ENCODE assay signal across 18 cellular contexts in the genomic region with DNA sequence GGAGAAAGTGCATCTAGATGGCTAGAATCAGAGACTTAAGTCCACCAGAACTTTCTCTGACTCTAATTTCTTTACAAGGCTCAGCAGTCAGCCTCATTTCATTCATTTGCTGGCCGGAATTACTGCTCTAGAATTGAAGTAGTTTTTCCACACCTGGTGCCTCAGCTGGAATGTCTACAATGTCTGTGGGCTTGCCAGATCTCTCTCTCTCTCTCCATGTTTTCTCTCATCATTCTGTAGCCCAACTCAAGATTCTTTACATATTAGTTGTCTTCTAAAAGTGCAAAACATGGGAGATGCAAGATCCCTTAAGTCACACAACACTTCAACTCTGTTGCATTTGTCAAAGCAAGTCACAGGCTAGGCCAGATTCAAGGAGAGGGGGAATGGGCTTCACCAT.
DNase-seq lines count a peak whose midpoint lies in the region; ATAC-seq and TF ChIP-seq lines count a peak whose summit lies in the region.
"Had no signal": no experiment of that assay in that cellular context is flagged by ENCODE, and none has a peak within 500 bp of the region (broad histone marks: within the 10 kb centered on the region; RNA-seq: fewer than 3 reads in every experiment).

No MANE protein-coding gene starts in this region.

- no peak overlapping the region for H3K18ac ChIP-seq in IMR-90 (ENCODE audit: low read depth, low read length)
- no peak overlapping the region for H3K18ac ChIP-seq in trophoblast cell (ENCODE audit: low read length)

- no peak overlapping the region for H4K12ac ChIP-seq in trophoblast cell (ENCODE audit: low read depth, low read length)

- in situ Hi-C loops in IMR-90 (cut with MboI; ENCODE audit: low sequenced_read_pairs): no loop called here

- ATAC-seq in IMR-90 (ENCODE audit: low read depth): no peak
- ATAC-seq in HG03521 (IDR thresholded peaks at IDR 0.05; ENCODE audit: unreplicated experiment): no peak
- ATAC-seq: A549; CD8-positive, alpha-beta T cell had no signal

- H4K8ac ChIP-seq in IMR-90 (ENCODE audit: low read depth in 2 of 2, low read length in 2 of 2) (no peak overlapping the region), trophoblast cell (ENCODE audit: low read depth, low read length) (no peak overlapping the region)

- TF ChIP-seq CTCF in IMR-90 (conservative IDR thresholded peaks at IDR 0.05; ENCODE audit: low read depth, low read length) (no peak), esophagus muscularis mucosa (IDR thresholded peaks at IDR 0.05) (no peak), smooth muscle cell (IDR thresholded peaks at IDR 0.05; ENCODE audit: borderline replicate concordance, insufficient read depth, poor library complexity, severe bottlenecking) (no peak)

- no CpG with 5 or more reads among the region's 1 CpG for WGBS in IMR-90 (ENCODE audit: extremely low coverage in 2 of 2, insufficient read length in 1 of 2), 2 experiments
- 73% methylated on average over 1 of the region's 1 CpG for WGBS in esophagus muscularis mucosa
- WGBS in trophoblast cell (ENCODE audit: extremely low coverage, insufficient coverage, insufficient read length): no CpG with 5 or more reads among the region's 1 CpG
- WGBS in smooth muscle cell (ENCODE audit: low lambda C conversion rate): 79% methylated on average over 1 of the region's 1 CpG

- 0 out of 2 replicates have a peak overlapping the region, but pooled peaks have one; percentile 18 for H2BK120ac ChIP-seq in IMR-90 (ENCODE audit: low read depth, low read length)
- no peak overlapping the region for H2BK120ac ChIP-seq in trophoblast cell (ENCODE audit: insufficient read depth, low read length, poor library complexity)

- TF ChIP-seq RAD21 in IMR-90 (IDR thresholded peaks at IDR 0.05; ENCODE audit: low read length): no peak

- CTCF ChIA-PET in IMR-90 (lab: Yijun Ruan, JAX): no interaction called here

- H3K14ac ChIP-seq in IMR-90 (replicated peaks; ENCODE audit: low read depth, low read length) (0 out of 2 replicates have a peak overlapping the region, but pooled peaks have one; percentile 58), trophoblast cell (ENCODE audit: low read length) (no peak overlapping the region)

- H2BK12ac ChIP-seq in trophoblast cell (ENCODE audit: low read length): no peak overlapping the region

- 0 out of 3 replicates have a peak overlapping the region, but pooled peaks have one; percentile 68 for H2BK15ac ChIP-seq in IMR-90 (ENCODE audit: low read depth, low read length)

- BruUV-seq in IMR-90 (replicated peaks; lab: Mats Ljungman, UMichigan): no TSS peak

- dilution Hi-C loops in IMR-90 (cut with HindIII; ENCODE audit: low sequenced_read_pairs, unreplicated experiment): no loop called here

- H3K27me3 ChIP-seq in IMR-90 (ENCODE audit: control insufficient read depth, insufficient read depth, low read length): no peaks in the 10 kb centered on the region
- peaks cover 0 to 4% (median 0%) of the 10 kb centered on the region in 4 donors for H3K27me3 ChIP-seq in esophagus muscularis mucosa
- no peaks in the 10 kb centered on the region for H3K27me3 ChIP-seq in trophoblast cell (ENCODE audit: insufficient read depth, low read length)
- H3K27me3 ChIP-seq in smooth muscle cell (ENCODE audit: low read depth): no peaks in the 10 kb centered on the region
- H3K27me3 ChIP-seq: BLaER1 treated with 17β-estradiol and CSF1 and Interleukin-3, amounts not matched to agents 10 nM and 100 nM had no signal

- H3K27ac ChIP-seq in IMR-90 (ENCODE audit: insufficient read depth, low read length): no peak overlapping the region
- H3K27ac ChIP-seq in esophagus muscularis mucosa (replicated peaks in 1 of 4): no peak overlapping the region
- no peak overlapping the region for H3K27ac ChIP-seq in trophoblast cell (ENCODE audit: low read depth, low read length)
- no peak overlapping the region for H3K27ac ChIP-seq in smooth muscle cell (ENCODE audit: low read depth)
- H3K27ac ChIP-seq: 22Rv1; A549; BLaER1 treated with 17β-estradiol and CSF1 and Interleukin-3, amounts not matched to agents 10 nM and 100 nM; C4-2B had no signal

- no peak overlapping the region for H2AFZ ChIP-seq in IMR-90 (replicated peaks; ENCODE audit: low read length, poor library complexity)
- no peak overlapping the region for H2AFZ ChIP-seq in trophoblast cell (ENCODE audit: insufficient read depth, low read length, poor library complexity)
- H2AFZ ChIP-seq in smooth muscle cell (ENCODE audit: low read depth): no peak overlapping the region

- POLR2A ChIA-PET in IMR-90 (lab: Charles Lee; ENCODE audit: unreplicated experiment): no interaction called here

- H3K4me1 ChIP-seq in IMR-90 (ENCODE audit: control insufficient read depth, insufficient read depth, low read length) (peaks cover 8% of the 10 kb centered on the region), esophagus muscularis mucosa (no peaks in the 10 kb centered on the region), trophoblast cell (ENCODE audit: control insufficient read depth in 1 of 2, insufficient read depth in 2 of 2, low read length in 2 of 2) (peaks cover 0 to 5% of the 10 kb centered on the region in 2 experiments), smooth muscle cell (ENCODE audit: low read depth) (no peaks in the 10 kb centered on the region)

- H3K79me2 ChIP-seq in trophoblast cell (ENCODE audit: control insufficient read depth, insufficient read depth, low read length, poor library complexity) (no peaks in the 10 kb centered on the region), smooth muscle cell (ENCODE audit: low read depth) (no peaks in the 10 kb centered on the region)

- H3K36me3 ChIP-seq in IMR-90 (ENCODE audit: control insufficient read depth, insufficient read depth, low read length) (no peaks in the 10 kb centered on the region), esophagus muscularis mucosa (no peaks in the 10 kb centered on the region), trophoblast cell (ENCODE audit: control insufficient read depth in 1 of 2, insufficient read depth in 2 of 2, low read length in 2 of 2) (no peaks in the 10 kb centered on the region), smooth muscle cell (ENCODE audit: low read depth) (no peaks in the 10 kb centered on the region)
- H3K36me3 ChIP-seq: BLaER1 treated with 17β-estradiol and CSF1 and Interleukin-3, amounts not matched to agents 10 nM and 100 nM had no signal

- peaks cover 12% of the 10 kb centered on the region for H3K9me1 ChIP-seq in IMR-90 (ENCODE audit: insufficient read depth, low read length)

- no peak for TF ChIP-seq EP300 in esophagus muscularis mucosa (IDR thresholded peaks at IDR 0.05)

- no peak overlapping the region for H3K23ac ChIP-seq in IMR-90 (ENCODE audit: low read depth, low read length)
- no peak overlapping the region for H3K23ac ChIP-seq in trophoblast cell (ENCODE audit: low read length)

- no peak overlapping the region for H2AK9ac ChIP-seq in IMR-90 (replicated peaks; ENCODE audit: low read depth, low read length, poor library complexity)

- no peak overlapping the region for H3K56ac ChIP-seq in IMR-90 (ENCODE audit: extremely low read depth, insufficient read depth, low read length)

- H4K91ac ChIP-seq in IMR-90 (ENCODE audit: insufficient read depth, low read depth, low read length) (no peak overlapping the region; the same call in 1 of the 2 replicates), trophoblast cell (ENCODE audit: low read depth, low read length) (no peak overlapping the region)

- intact Hi-C loops in IMR-90 (cut with micrococcal nuclease): no loop called here
- intact Hi-C loops in esophagus muscularis mucosa (cut with DNase I): no loop called here

- H3K79me1 ChIP-seq in IMR-90 (ENCODE audit: low read depth in 1 of 2, low read length in 2 of 2): no peaks in the 10 kb centered on the region
- no peaks in the 10 kb centered on the region for H3K79me1 ChIP-seq in trophoblast cell (ENCODE audit: low read length)

- no peak overlapping the region for H2BK5ac ChIP-seq in IMR-90 (ENCODE audit: low read depth, low read length, poor library complexity, severe bottlenecking)
- H2BK5ac ChIP-seq in trophoblast cell (ENCODE audit: low read depth, low read length, poor library complexity): no peak overlapping the region

- H4K20me1 ChIP-seq in IMR-90 (ENCODE audit: insufficient read depth, low read length) (no peaks in the 10 kb centered on the region), smooth muscle cell (ENCODE audit: low read depth) (no peaks in the 10 kb centered on the region)
- H4K20me1 ChIP-seq: BLaER1 treated with 17β-estradiol and CSF1 and Interleukin-3, amounts not matched to agents 10 nM and 100 nM had no signal

- no peak overlapping the region for H2BK20ac ChIP-seq in IMR-90 (ENCODE audit: low read depth, low read length)

- H3K4me2 ChIP-seq in IMR-90 (ENCODE audit: low read depth, low read length): no peak overlapping the region
- no peak overlapping the region for H3K4me2 ChIP-seq in trophoblast cell (ENCODE audit: low read length)
- peak overlapping the region; percentile 56 for H3K4me2 ChIP-seq in smooth muscle cell
- H3K4me2 ChIP-seq: A549; BLaER1 treated with 17β-estradiol and CSF1 and Interleukin-3, amounts not matched to agents 10 nM and 100 nM had no signal

- H3K4ac ChIP-seq in IMR-90 (ENCODE audit: low read depth, low read length) (peak overlapping the region; percentile 36; the same call in 1 of the 2 replicates), trophoblast cell (ENCODE audit: low read depth, low read length) (no peak overlapping the region)

- H3K9me3 ChIP-seq in IMR-90 (ENCODE audit: control insufficient read depth, insufficient read depth, low read length): peaks cover 2% of the 10 kb centered on the region; the same call in 1 of the 2 replicates
- no peaks in the 10 kb centered on the region for H3K9me3 ChIP-seq in esophagus muscularis mucosa
- H3K9me3 ChIP-seq in trophoblast cell (ENCODE audit: insufficient read depth, low read depth, low read length): no peaks in the 10 kb centered on the region
- no peaks in the 10 kb centered on the region for H3K9me3 ChIP-seq in smooth muscle cell (replicated peaks; ENCODE audit: low read depth)
- H3K9me3 ChIP-seq: A549 had no signal

- H4K5ac ChIP-seq in IMR-90 (ENCODE audit: low read depth, low read length): no peak overlapping the region

- no peak overlapping the region for H3K4me3 ChIP-seq in IMR-90 (ENCODE audit: insufficient read depth, low read depth, low read length)
- no peak overlapping the region for H3K4me3 ChIP-seq in esophagus muscularis mucosa
- H3K4me3 ChIP-seq in trophoblast cell (ENCODE audit: low read depth, low read length): no peak overlapping the region
- no peak overlapping the region for H3K4me3 ChIP-seq in smooth muscle cell
- H3K4me3 ChIP-seq: A549; BLaER1 treated with 17β-estradiol and CSF1 and Interleukin-3, amounts not matched to agents 10 nM and 100 nM had no signal

- no peak for DNase-seq in IMR-90
- peak; percentile 14 for DNase-seq in esophagus muscularis mucosa (ENCODE audit: extremely low spot score)
- DNase-seq in trophoblast cell: peak; percentile 30 to 61
- no peak for DNase-seq in smooth muscle cell (lab: John Stamatoyannopoulos, UW; ENCODE audit: unreplicated experiment)
- DNase-seq in MV-4-11 (lab: John Stamatoyannopoulos, UW): no peak
- no peak for DNase-seq in NCI-H1105 (lab: John Stamatoyannopoulos, UW)
- DNase-seq: AML-193; Caco-2; Calu3; CD4-positive, alpha-beta T cell; CD8-positive, alpha-beta T cell; DMS79 treated with DMSO at 0.1 percent for 48 hours; GF-D8 had no signal

- H2AK5ac ChIP-seq in IMR-90 (ENCODE audit: low read depth, low read length) (no peak overlapping the region), trophoblast cell (ENCODE audit: low read length) (no peak overlapping the region)

- peaks cover 10% of the 10 kb centered on the region for H3F3A ChIP-seq in smooth muscle cell (ENCODE audit: low read depth)

- TF ChIP-seq POLR2A in IMR-90 (IDR thresholded peaks at IDR 0.05; ENCODE audit: low read depth, low read length) (no peak), esophagus muscularis mucosa (IDR thresholded peaks at IDR 0.05; ENCODE audit: low read depth) (no peak)

- H3K9ac ChIP-seq in IMR-90 (ENCODE audit: low read depth, low read length): no peak overlapping the region
- H3K9ac ChIP-seq in trophoblast cell (ENCODE audit: low read length): no peak overlapping the region
- no peak overlapping the region for H3K9ac ChIP-seq in smooth muscle cell (ENCODE audit: low read depth)
- H3K9ac ChIP-seq: BLaER1 treated with 17β-estradiol and CSF1 and Interleukin-3, amounts not matched to agents 10 nM and 100 nM had no signal

Comparison
In these comparisons a context has a peak if more than half of its experiments do, and no peak if none do; other contexts are left out.
1. DNase-seq: peak in esophagus muscularis mucosa (single experiment) and trophoblast cell (2 of 2); none in IMR-90 (single experiment), smooth muscle cell (single experiment), MV-4-11 (single experiment) and NCI-H1105 (single experiment).